Comparison of ENCODE assay signal across 22 cellular contexts in genomic region chr7:71454981-71455380, GRCh38.
"Had no signal": no experiment of that assay in that cellular context is flagged by ENCODE, and none has a peak within 500 bp of the region (broad histone marks: within the 10 kb centered on the region; RNA-seq: fewer than 3 reads in every experiment).

No MANE protein-coding gene starts in this region.

- H3K4me3 ChIP-seq: colonic mucosa, esophagus muscularis mucosa, lower lobe of right lung, right lobe of liver, smooth muscle cell, testis, tibial artery had no signal

- DNase-seq: colonic mucosa; effector CD8-positive, alpha-beta T cell; hypothalamus; left ventricle myocardium superior; lower lobe of right lung; naive B cell; right lobe of liver; stimulated activated CD4-positive, alpha-beta T cell treated with anti-CD3 and anti-CD28 coated beads, Interleukin-2, amount 100 ng/mL, for 24 hours; stimulated activated CD4-positive, alpha-beta T cell treated with anti-CD3 and anti-CD28 coated beads, Interleukin-4, amount 100 ng/mL, for 24 hours; stimulated activated naive CD8-positive, alpha-beta T cell treated with anti-CD3 and anti-CD28 coated beads, Interleukin-15, Interleukin-2, amounts not matched to agents 100 U/mL and 50 U/mL, for 24 hours; substantia nigra; testis; tibial artery had no signal

- FAIRE-seq: endothelial cell of umbilical vein, frontal cortex, keratinocyte had no signal

- H3K27ac ChIP-seq: colonic mucosa, esophagus muscularis mucosa, lower lobe of right lung, neutrophil, parathyroid adenoma, right lobe of liver, testis, tibial artery had no signal

- H3K36me3 ChIP-seq: colonic mucosa, esophagus muscularis mucosa, lower lobe of right lung, neutrophil, right lobe of liver, tibial artery had no signal

- H3K4me1 ChIP-seq: colonic mucosa, lower lobe of right lung, parathyroid adenoma, right lobe of liver, testis, tibial artery had no signal

- H3K27me3 ChIP-seq: colonic mucosa, esophagus muscularis mucosa, neutrophil, right lobe of liver, testis, tibial artery had no signal

- H3K79me2 ChIP-seq: parathyroid adenoma had no signal

- H3K4me2 ChIP-seq: smooth muscle cell had no signal

- H2AFZ ChIP-seq: parathyroid adenoma had no signal

- ATAC-seq: left ventricle myocardium superior; lower lobe of right lung; natural killer cell treated with Interleukin-12 subunit alpha and Interleukin-12 subunit beta and Interleukin-15 and Interleukin-18, amount 100 ng/mL, for 72 hours; right lobe of liver; stimulated activated effector memory CD8-positive, alpha-beta T cell treated with anti-CD3 and anti-CD28 coated beads, Interleukin-12 subunit alpha, Interleukin-12 subunit beta, amount 100 ng/mL, for 72 hours; stimulated activated naive CD8-positive, alpha-beta T cell treated with anti-CD3 and anti-CD28 coated beads, Interleukin-15, Interleukin-2, amounts not matched to agents 100 U/mL and 50 U/mL, for 24 hours had no signal

- H3K9ac ChIP-seq: parathyroid adenoma had no signal

- H3K9me3 ChIP-seq: colonic mucosa, esophagus muscularis mucosa, lower lobe of right lung, neutrophil, right lobe of liver, testis, tibial artery had no signal
